Comparison of ENCODE assay signal across 10 cellular contexts in genomic region chr10:76881477-76882220, GRCh38.
DNase-seq lines count a peak whose midpoint lies in the region; ATAC-seq, FAIRE-seq and TF ChIP-seq lines count a peak whose summit lies in the region.
"Had no signal": no experiment of that assay in that cellular context is flagged by ENCODE, and none has a peak within 500 bp of the region (broad histone marks: within the 10 kb centered on the region; RNA-seq: fewer than 3 reads in every experiment).

No MANE protein-coding gene starts in this region.

- POLR2A ChIA-PET in GM12878 (lab: Charles Lee): interaction anchor here (0.8 to 1.0 kb wide), 2 partner anchors 13 to 16 kb away, joined by 3 read pairs; no protein-coding TSS in a partner anchor

- no peak for TF ChIP-seq RAD21 in GM12878 (IDR thresholded peaks at IDR 0.05; ENCODE audit: insufficient read depth, low read depth, low read length)

- TF ChIP-seq POLR2A in GM12878 (IDR thresholded peaks at IDR 0.05; ENCODE audit: low read depth, low read length): no peak
- no peak for TF ChIP-seq POLR2A in GM12891 (IDR thresholded peaks at IDR 0.05; ENCODE audit: low read depth, low read length)

- WGBS in GM12878 (ENCODE audit: insufficient coverage, insufficient replicate concordance, low lambda C conversion rate, missing lambda C conversion rate): 2% methylated on average over 3 of the region's 3 CpGs

- BruUV-seq in GM12878 (replicated peaks; lab: Mats Ljungman, UMichigan): no TSS peak

- peaks cover 31 to 45% (median 37%) of the 10 kb centered on the region in 10 experiments for H3K4me1 ChIP-seq in BLaER1 treated with 17β-estradiol and CSF1 and Interleukin-3, amounts not matched to agents 10 nM and 100 nM
- peaks cover 5% of the 10 kb centered on the region; the same call in 1 of the 2 replicates for H3K4me1 ChIP-seq in GM12878 (ENCODE audit: control insufficient read depth, insufficient read depth, low read length)

- RAD21 ChIA-PET in GM12878 (lab: Charles Lee; ENCODE audit: unreplicated experiment): no interaction called here

- H3K4me2 ChIP-seq in BLaER1 treated with 17β-estradiol and CSF1 and Interleukin-3, amounts not matched to agents 10 nM and 100 nM: peak overlapping the region; percentile 70 to 82 (median 73)
- 0 out of 2 replicates have a peak overlapping the region, but pooled peaks have one; percentile 4 for H3K4me2 ChIP-seq in GM12878 (ENCODE audit: control insufficient read depth, insufficient read depth)

- no peak overlapping the region for H3K4me3 ChIP-seq in BLaER1 treated with 17β-estradiol and CSF1 and Interleukin-3, amounts not matched to agents 10 nM and 100 nM
- no peak overlapping the region for H3K4me3 ChIP-seq in GM12878

- H3K36me3 ChIP-seq in BLaER1 treated with 17β-estradiol and CSF1 and Interleukin-3, amounts not matched to agents 10 nM and 100 nM: no peaks in the 10 kb centered on the region; a peak in 1 of 22 replicates
- H3K36me3 ChIP-seq in GM12878 (ENCODE audit: control insufficient read depth in 2 of 2, insufficient read depth in 2 of 2, low read length in 1 of 2): no peaks in the 10 kb centered on the region

- no peak for TF ChIP-seq EP300 in GM12878 (IDR thresholded peaks at IDR 0.05; ENCODE audit: borderline replicate concordance in 1 of 2, control insufficient read depth in 1 of 2, low read depth in 2 of 2, low read length in 2 of 2)

- in situ Hi-C loops in GM12878 (cut with MboI): no loop called here

- intact Hi-C loops in GM12878 (cut with micrococcal nuclease; ENCODE audit: unreplicated experiment): no loop called here

- TF ChIP-seq CTCF in GM12878 (IDR thresholded peaks at IDR 0.05 in 2 of 3, conservative IDR thresholded peaks at IDR 0.05 in 1 of 3; ENCODE audit: control insufficient read depth in 2 of 3, extremely low read depth in 1 of 3, insufficient read depth in 1 of 3, low read depth in 3 of 3, low read length in 3 of 3): no peak

- DNase-seq in GM12878 (ENCODE audit: low read depth, low spot score) (peak; percentile 26), GM12891 (ENCODE audit: insufficient read length, low spot score) (no peak), DMS53 (lab: John Stamatoyannopoulos, UW) (no peak), OCI-M1 (lab: John Stamatoyannopoulos, UW) (no peak)
- no peak for DNase-seq in activated naive CD8-positive, alpha-beta T cell treated with anti-CD3 and anti-CD28 coated beads for 36 hours
- DNase-seq: COR-L47, erythroblast had no signal

- H3K9me3 Mint-ChIP-seq in activated naive CD8-positive, alpha-beta T cell treated with anti-CD3 and anti-CD28 coated beads for 36 hours: no peaks in the 10 kb centered on the region

- H3K9me3 ChIP-seq in BLaER1 treated with 17β-estradiol and CSF1 and Interleukin-3, amounts not matched to agents 10 nM and 100 nM (replicated peaks in 1 of 11): no peaks in the 10 kb centered on the region
- no peaks in the 10 kb centered on the region for H3K9me3 ChIP-seq in GM12878 (replicated peaks; ENCODE audit: control insufficient read depth, insufficient read depth, low read length)

- H3K36me3 Mint-ChIP-seq in activated naive CD8-positive, alpha-beta T cell treated with anti-CD3 and anti-CD28 coated beads for 36 hours: no peaks in the 10 kb centered on the region

- H3K4me1 Mint-ChIP-seq in activated naive CD8-positive, alpha-beta T cell treated with anti-CD3 and anti-CD28 coated beads for 36 hours: peaks cover 2% of the 10 kb centered on the region

- peaks cover 0 to 59% (median 0%) of the 10 kb centered on the region in 11 experiments; a peak in 4 of 22 replicates for H3K27me3 ChIP-seq in BLaER1 treated with 17β-estradiol and CSF1 and Interleukin-3, amounts not matched to agents 10 nM and 100 nM
- no peaks in the 10 kb centered on the region for H3K27me3 ChIP-seq in GM12878 (replicated peaks in 1 of 2; ENCODE audit: control insufficient read depth in 2 of 2, insufficient read depth in 2 of 2, low read length in 1 of 2)

- ATAC-seq in GM19035 (IDR thresholded peaks at IDR 0.05; ENCODE audit: unreplicated experiment): peak; percentile 83
- peak; percentile 72 for ATAC-seq in HG02981 (IDR thresholded peaks at IDR 0.05; ENCODE audit: unreplicated experiment)
- ATAC-seq in GM12878: peak; percentile 87

- peaks cover 13% of the 10 kb centered on the region for H3K27me3 Mint-ChIP-seq in activated naive CD8-positive, alpha-beta T cell treated with anti-CD3 and anti-CD28 coated beads for 36 hours

- H3K9ac ChIP-seq in BLaER1 treated with 17β-estradiol and CSF1 and Interleukin-3, amounts not matched to agents 10 nM and 100 nM: peak overlapping the region in 3 of 11 experiments; percentile 5 to 44 (median 17); a peak in 2 of 22 replicates
- no peak overlapping the region for H3K9ac ChIP-seq in GM12878 (ENCODE audit: control insufficient read depth, insufficient read depth, low read length)

- H3K27ac ChIP-seq in BLaER1 treated with 17β-estradiol and CSF1 and Interleukin-3, amounts not matched to agents 10 nM and 100 nM: peak overlapping the region in 3 of 11 experiments; percentile 1 to 34 (median 18); a peak in 2 of 22 replicates
- H3K27ac ChIP-seq in GM12878 (ENCODE audit: control insufficient read depth, insufficient read depth): no peak overlapping the region

- no peak overlapping the region for H3K4me3 Mint-ChIP-seq in activated naive CD8-positive, alpha-beta T cell treated with anti-CD3 and anti-CD28 coated beads for 36 hours

- SMC1A ChIA-PET in GM12878 (lab: Charles Lee; ENCODE audit: uncharacterized antibody, unreplicated experiment): interaction anchor here (1.8 to 2.0 kb wide), 2 partner anchors 8 to 13 kb away, joined by 4 to 7 read pairs; no protein-coding TSS in a partner anchor

- H3K79me2 ChIP-seq in GM12878 (ENCODE audit: control insufficient read depth, insufficient read depth, low read length): no peaks in the 10 kb centered on the region

- H4K20me1 ChIP-seq in BLaER1 treated with 17β-estradiol and CSF1 and Interleukin-3, amounts not matched to agents 10 nM and 100 nM: peaks cover 0 to 17% (median 0%) of the 10 kb centered on the region in 11 experiments; a peak in 2 of 22 replicates
- H4K20me1 ChIP-seq in GM12878 (ENCODE audit: control insufficient read depth, insufficient read depth): no peaks in the 10 kb centered on the region

- FAIRE-seq in GM12878 (lab: Jason Lieb, UNC) (no peak), GM12891 (lab: Jason Lieb, UNC) (no peak)

- CTCF ChIA-PET in GM12878 (lab: Yijun Ruan, JAX): interaction anchor here (0.6 to 1.7 kb wide), 5 partner anchors 15 to 125 kb away, joined by 3 to 6 read pairs (median 4); no protein-coding TSS in a partner anchor

- H3K27ac Mint-ChIP-seq in activated naive CD8-positive, alpha-beta T cell treated with anti-CD3 and anti-CD28 coated beads for 36 hours: no peak overlapping the region

- H2AFZ ChIP-seq in GM12878 (ENCODE audit: control insufficient read depth, low read depth, low read length): no peak overlapping the region

TF ChIP-seq in GM12878, 131 proteins besides CTCF, POLR2A, EP300 and RAD21:
- TF ChIP-seq CHD4 (IDR thresholded peaks at IDR 0.05) (no peak), TCF12 (IDR thresholded peaks at IDR 0.05; ENCODE audit: low read depth, low read length) (0 out of 2 replicates have a peak, but pooled peaks have one; percentile 25), IKZF2 (IDR thresholded peaks at IDR 0.05) (peak; percentile 20 to 41; a peak in 1 of 4 replicates), NKRF (conservative IDR thresholded peaks at IDR 0.05) (no peak), NR2F1 (conservative IDR thresholded peaks at IDR 0.05) (peak; percentile 63), IKZF1 (conservative IDR thresholded peaks at IDR 0.05) (0 out of 2 replicates have a peak, but pooled peaks have one; percentile 36), MTA2 (IDR thresholded peaks at IDR 0.05; ENCODE audit: low read depth) (0 out of 2 replicates have a peak, but pooled peaks have one; percentile 11)

TF ChIP-seq in GM12891, 5 proteins besides CTCF, POLR2A, EP300 and RAD21:
- TF ChIP-seq SPI1 (IDR thresholded peaks at IDR 0.05; ENCODE audit: low read depth, low read length) (no peak), TAF1 (IDR thresholded peaks at IDR 0.05; ENCODE audit: low read depth, low read length) (no peak), PAX5 (IDR thresholded peaks at IDR 0.05; ENCODE audit: insufficient read depth, low read length, severe bottlenecking) (no peak), POLR2AphosphoS5 (IDR thresholded peaks at IDR 0.05; ENCODE audit: low read depth, low read length) (no peak), POU2F2 (IDR thresholded peaks at IDR 0.05; ENCODE audit: low read depth, low read length) (no peak)
